19 cellular contexts compared by ENCODE assay signal in the genomic region with DNA sequence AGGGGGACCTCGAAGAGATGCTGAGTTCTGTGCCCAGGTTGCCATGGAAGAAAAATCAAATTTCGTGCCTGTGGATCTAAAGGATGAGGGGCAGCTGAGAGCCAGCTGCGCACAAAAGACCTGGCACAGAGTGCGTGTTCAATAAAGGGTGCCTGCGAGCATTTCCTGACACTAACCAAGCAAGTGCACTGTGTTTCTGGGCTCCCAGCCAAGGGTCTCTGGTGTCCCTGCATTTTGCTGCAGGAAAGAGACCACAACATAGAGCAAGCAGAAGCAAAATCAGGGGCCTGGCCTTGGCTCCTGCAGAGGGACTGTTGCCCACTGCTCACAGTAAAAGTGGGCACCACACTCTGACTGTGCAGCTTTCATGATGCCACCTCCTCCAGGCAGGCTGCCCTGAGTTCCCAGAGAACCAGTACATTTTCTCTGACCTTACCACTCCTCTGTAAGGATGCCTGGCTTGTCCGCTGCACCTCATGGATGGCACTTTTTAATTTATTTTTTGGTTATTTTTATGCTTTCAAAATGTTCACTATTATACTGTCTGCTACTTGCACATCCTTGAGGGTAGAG.
"Had no signal": no experiment of that assay in that cellular context is flagged by ENCODE, and none has a peak within 500 bp of the region (broad histone marks: within the 10 kb centered on the region; RNA-seq: fewer than 3 reads in every experiment).

No MANE protein-coding gene starts in this region.

- H3K4me2 ChIP-seq: hepatocyte, smooth muscle cell had no signal

- H3K4me3 ChIP-seq: body of pancreas, hepatocyte, smooth muscle cell, testis had no signal

- H3K9me3 ChIP-seq: body of pancreas, testis had no signal

- DNase-seq: activated CD4-positive, alpha-beta memory T cell treated with anti-CD3 and anti-CD28 coated beads for 36 hours; activated CD4-positive, alpha-beta T cell treated with anti-CD3 and anti-CD28 coated beads for 36 hours; activated naive CD4-positive, alpha-beta T cell treated with anti-CD3 and anti-CD28 coated beads for 36 hours; activated T-cell treated with anti-CD3 and anti-CD28 coated beads for 4 hours; body of pancreas; caudate nucleus; endodermal cell; foreskin fibroblast; left cardiac atrium; mesenchymal stem cell; naive thymus-derived CD4-positive, alpha-beta T cell; stimulated activated CD4-positive, alpha-beta T cell treated with anti-CD3 and anti-CD28 coated beads, Interleukin-4, amount 100 ng/mL, for 1 hour; testis had no signal

- H3K36me3 Mint-ChIP-seq: activated CD4-positive, alpha-beta memory T cell treated with anti-CD3 and anti-CD28 coated beads for 36 hours; naive thymus-derived CD4-positive, alpha-beta T cell; type B pancreatic cell had no signal

- H3K4me3 Mint-ChIP-seq: activated CD4-positive, alpha-beta memory T cell treated with anti-CD3 and anti-CD28 coated beads for 36 hours; activated CD4-positive, alpha-beta T cell treated with anti-CD3 and anti-CD28 coated beads for 36 hours; activated naive CD4-positive, alpha-beta T cell treated with anti-CD3 and anti-CD28 coated beads for 36 hours; endodermal cell; naive thymus-derived CD4-positive, alpha-beta T cell; type B pancreatic cell had no signal

- H3K79me2 ChIP-seq: hepatocyte, parathyroid adenoma had no signal

- H3K4me1 ChIP-seq: body of pancreas, parathyroid adenoma, testis had no signal

- H3K9me3 Mint-ChIP-seq: activated CD4-positive, alpha-beta memory T cell treated with anti-CD3 and anti-CD28 coated beads for 36 hours; activated naive CD4-positive, alpha-beta T cell treated with anti-CD3 and anti-CD28 coated beads for 36 hours; type B pancreatic cell had no signal

- H2AFZ ChIP-seq: hepatocyte, parathyroid adenoma had no signal

- H3K27ac Mint-ChIP-seq: activated CD4-positive, alpha-beta memory T cell treated with anti-CD3 and anti-CD28 coated beads for 36 hours; activated CD4-positive, alpha-beta T cell treated with anti-CD3 and anti-CD28 coated beads for 36 hours; activated naive CD4-positive, alpha-beta T cell treated with anti-CD3 and anti-CD28 coated beads for 36 hours; endodermal cell; naive thymus-derived CD4-positive, alpha-beta T cell; type B pancreatic cell had no signal

- H3K27ac ChIP-seq: body of pancreas, epithelial cell of prostate, hepatocyte, parathyroid adenoma, testis had no signal

- ATAC-seq: activated CD4-positive, alpha-beta T cell treated with anti-CD3 and anti-CD28 coated beads for 36 hours; body of pancreas; left cardiac atrium; naive thymus-derived CD4-positive, alpha-beta T cell; sciatic nerve had no signal

- H3K9ac ChIP-seq: parathyroid adenoma had no signal

- H3K27me3 ChIP-seq: body of pancreas, testis had no signal

- H3K4me1 Mint-ChIP-seq: activated CD4-positive, alpha-beta T cell treated with anti-CD3 and anti-CD28 coated beads for 36 hours; endodermal cell; naive thymus-derived CD4-positive, alpha-beta T cell had no signal
